1 cellular context compared by ENCODE assay signal in the genomic region with DNA sequence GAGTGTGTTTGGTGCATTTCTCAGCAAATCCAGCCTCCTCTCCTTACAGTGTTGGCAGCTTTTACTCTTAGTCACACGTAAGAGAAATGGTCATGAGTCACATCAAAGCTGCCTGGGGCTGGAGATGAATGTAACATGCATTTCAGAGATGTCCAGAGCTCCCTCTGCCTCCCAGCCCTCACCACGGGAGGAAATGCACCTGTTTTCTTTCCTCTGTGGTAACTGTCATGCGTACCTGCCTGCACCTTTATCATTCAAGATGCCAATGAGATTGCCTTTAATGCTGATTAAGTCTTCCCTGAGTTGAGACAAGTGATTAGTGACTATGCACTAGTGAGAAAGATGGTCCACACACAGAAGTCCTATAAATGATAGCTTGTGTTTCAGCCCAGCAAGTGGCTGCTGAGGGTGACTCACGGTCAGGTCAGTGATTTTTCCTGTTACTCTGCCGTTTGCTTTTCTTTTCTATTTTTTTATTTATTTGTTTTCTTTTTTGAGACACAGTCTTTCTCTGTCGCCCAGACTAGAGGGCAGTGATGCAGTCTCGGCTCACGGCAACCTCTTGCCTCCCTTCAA.
A peak's percentile ranks its signal among the peaks of the same experiment; 100 is the strongest.
TF ChIP-seq lines count a peak whose summit lies in the region.

No MANE protein-coding gene starts in this region.

TF ChIP-seq in GM23338, 12 proteins besides CTCF, POLR2A, EP300 and RAD21 (continued from another document):
- TF ChIP-seq, protein P1, sequence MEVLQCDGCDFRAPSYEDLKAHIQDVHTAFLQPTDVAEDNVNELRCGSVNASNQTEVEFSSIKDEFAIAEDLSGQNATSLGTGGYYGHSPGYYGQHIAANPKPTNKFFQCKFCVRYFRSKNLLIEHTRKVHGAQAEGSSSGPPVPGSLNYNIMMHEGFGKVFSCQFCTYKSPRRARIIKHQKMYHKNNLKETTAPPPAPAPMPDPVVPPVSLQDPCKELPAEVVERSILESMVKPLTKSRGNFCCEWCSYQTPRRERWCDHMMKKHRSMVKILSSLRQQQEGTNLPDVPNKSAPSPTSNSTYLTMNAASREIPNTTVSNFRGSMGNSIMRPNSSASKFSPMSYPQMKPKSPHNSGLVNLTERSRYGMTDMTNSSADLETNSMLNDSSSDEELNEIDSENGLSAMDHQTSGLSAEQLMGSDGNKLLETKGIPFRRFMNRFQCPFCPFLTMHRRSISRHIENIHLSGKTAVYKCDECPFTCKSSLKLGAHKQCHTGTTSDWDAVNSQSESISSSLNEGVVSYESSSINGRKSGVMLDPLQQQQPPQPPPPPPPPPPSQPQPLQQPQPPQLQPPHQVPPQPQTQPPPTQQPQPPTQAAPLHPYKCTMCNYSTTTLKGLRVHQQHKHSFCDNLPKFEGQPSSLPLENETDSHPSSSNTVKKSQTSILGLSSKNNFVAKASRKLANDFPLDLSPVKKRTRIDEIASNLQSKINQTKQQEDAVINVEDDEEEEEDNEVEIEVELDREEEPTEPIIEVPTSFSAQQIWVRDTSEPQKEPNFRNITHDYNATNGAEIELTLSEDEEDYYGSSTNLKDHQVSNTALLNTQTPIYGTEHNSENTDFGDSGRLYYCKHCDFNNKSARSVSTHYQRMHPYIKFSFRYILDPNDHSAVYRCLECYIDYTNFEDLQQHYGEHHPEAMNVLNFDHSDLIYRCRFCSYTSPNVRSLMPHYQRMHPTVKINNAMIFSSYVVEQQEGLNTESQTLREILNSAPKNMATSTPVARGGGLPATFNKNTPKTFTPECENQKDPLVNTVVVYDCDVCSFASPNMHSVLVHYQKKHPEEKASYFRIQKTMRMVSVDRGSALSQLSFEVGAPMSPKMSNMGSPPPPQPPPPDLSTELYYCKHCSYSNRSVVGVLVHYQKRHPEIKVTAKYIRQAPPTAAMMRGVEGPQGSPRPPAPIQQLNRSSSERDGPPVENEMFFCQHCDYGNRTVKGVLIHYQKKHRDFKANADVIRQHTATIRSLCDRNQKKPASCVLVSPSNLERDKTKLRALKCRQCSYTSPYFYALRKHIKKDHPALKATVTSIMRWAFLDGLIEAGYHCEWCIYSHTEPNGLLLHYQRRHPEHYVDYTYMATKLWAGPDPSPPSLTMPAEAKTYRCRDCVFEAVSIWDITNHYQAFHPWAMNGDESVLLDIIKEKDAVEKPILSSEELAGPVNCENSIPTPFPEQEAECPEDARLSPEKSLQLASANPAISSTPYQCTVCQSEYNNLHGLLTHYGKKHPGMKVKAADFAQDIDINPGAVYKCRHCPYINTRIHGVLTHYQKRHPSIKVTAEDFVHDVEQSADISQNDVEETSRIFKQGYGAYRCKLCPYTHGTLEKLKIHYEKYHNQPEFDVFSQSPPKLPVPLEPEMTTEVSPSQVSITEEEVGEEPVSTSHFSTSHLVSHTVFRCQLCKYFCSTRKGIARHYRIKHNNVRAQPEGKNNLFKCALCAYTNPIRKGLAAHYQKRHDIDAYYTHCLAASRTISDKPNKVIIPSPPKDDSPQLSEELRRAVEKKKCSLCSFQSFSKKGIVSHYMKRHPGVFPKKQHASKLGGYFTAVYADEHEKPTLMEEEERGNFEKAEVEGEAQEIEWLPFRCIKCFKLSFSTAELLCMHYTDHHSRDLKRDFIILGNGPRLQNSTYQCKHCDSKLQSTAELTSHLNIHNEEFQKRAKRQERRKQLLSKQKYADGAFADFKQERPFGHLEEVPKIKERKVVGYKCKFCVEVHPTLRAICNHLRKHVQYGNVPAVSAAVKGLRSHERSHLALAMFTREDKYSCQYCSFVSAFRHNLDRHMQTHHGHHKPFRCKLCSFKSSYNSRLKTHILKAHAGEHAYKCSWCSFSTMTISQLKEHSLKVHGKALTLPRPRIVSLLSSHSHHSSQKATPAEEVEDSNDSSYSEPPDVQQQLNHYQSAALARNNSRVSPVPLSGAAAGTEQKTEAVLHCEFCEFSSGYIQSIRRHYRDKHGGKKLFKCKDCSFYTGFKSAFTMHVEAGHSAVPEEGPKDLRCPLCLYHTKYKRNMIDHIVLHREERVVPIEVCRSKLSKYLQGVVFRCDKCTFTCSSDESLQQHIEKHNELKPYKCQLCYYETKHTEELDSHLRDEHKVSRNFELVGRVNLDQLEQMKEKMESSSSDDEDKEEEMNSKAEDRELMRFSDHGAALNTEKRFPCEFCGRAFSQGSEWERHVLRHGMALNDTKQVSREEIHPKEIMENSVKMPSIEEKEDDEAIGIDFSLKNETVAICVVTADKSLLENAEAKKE (CRISPR knock-in tag; IDR thresholded peaks at IDR 0.05), result no peak; the same call in 1 of the 2 replicates
- TF ChIP-seq STAT1 (IDR thresholded peaks at IDR 0.05; ENCODE audit: unreplicated experiment) (no peak), CREB1 (CRISPR knock-in tag; IDR thresholded peaks at IDR 0.05; ENCODE audit: low read depth) (0 out of 2 replicates have a peak, but pooled peaks have one; percentile 36), ZNF331 (CRISPR knock-in tag; IDR thresholded peaks at IDR 0.05; ENCODE audit: low read depth) (no peak)
